Comparison of ENCODE assay signal across 15 cellular contexts in the genomic region with DNA sequence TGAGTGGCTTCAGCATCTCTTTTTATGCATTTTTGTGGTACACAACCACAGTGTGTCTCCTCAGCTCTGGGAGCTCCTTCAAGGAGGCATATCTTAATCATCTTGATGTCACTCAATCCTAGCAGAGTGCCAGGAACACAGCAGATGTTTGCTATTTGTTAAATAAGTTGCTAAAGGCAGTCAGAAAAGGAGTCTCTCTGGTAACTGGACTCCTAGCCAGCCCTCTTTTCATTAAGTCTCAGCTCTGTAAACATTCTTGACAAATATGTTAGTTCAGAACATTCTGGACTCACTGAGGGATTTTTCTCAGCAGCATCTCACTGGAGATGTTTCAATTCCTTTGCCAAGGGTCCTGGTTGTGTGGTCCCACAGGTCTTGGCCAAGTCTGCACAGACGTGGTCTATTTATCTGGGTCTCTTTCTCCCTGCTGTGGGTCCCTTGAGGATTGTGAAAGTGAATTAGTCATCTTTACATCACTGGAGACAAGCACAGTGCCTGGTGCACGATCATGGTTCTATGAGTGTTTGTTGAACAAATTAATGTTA. TPM values are rescaled to one million over a fixed set of nuclear protein-coding genes. Genes with fewer than 3 reads are reported as not detected.
DNase-seq lines count a peak whose midpoint lies in the region; ATAC-seq and TF ChIP-seq lines count a peak whose summit lies in the region.
"Had no signal": no experiment of that assay in that cellular context is flagged by ENCODE, and none has a peak within 500 bp of the region (broad histone marks: within the 10 kb centered on the region; RNA-seq: fewer than 3 reads in every experiment).

No MANE protein-coding gene starts in this region.

- H3K4me2 ChIP-seq in osteoblast (ENCODE audit: insufficient read depth, low read length), result no peak overlapping the region

- 40% methylated on average over 2 of the region's 2 CpGs; no CpG with 5 or more reads in 1 of the 2 donors for WGBS in esophagus squamous epithelium, 2 donors

- TF ChIP-seq POLR2A in esophagus squamous epithelium (IDR thresholded peaks at IDR 0.05) (no peak), GM18505 (IDR thresholded peaks at IDR 0.05; ENCODE audit: borderline replicate concordance, extremely low read depth, insufficient read depth, insufficient read length) (no peak)

- H3K79me2 ChIP-seq in osteoblast (ENCODE audit: insufficient read depth, low read length), result no peaks in the 10 kb centered on the region

- H3K4me1 ChIP-seq in osteoblast (ENCODE audit: insufficient read depth, low read length) (peaks cover 15% of the 10 kb centered on the region), esophagus squamous epithelium (no peaks in the 10 kb centered on the region)

- H3K9me3 ChIP-seq in osteoblast (ENCODE audit: low read depth, low read length) (no peaks in the 10 kb centered on the region), esophagus squamous epithelium (peaks cover 0 to 4% (median 0%) of the 10 kb centered on the region in 3 donors)

- no peaks in the 10 kb centered on the region for H3K36me3 ChIP-seq in osteoblast (ENCODE audit: insufficient read depth, low read length)
- no peaks in the 10 kb centered on the region for H3K36me3 ChIP-seq in esophagus squamous epithelium

- no peak overlapping the region for H3K4me3 ChIP-seq in osteoblast (ENCODE audit: insufficient read depth, low read length)
- no peak overlapping the region for H3K4me3 ChIP-seq in esophagus squamous epithelium

- H3K27ac ChIP-seq in osteoblast (ENCODE audit: low read depth, low read length) (peak overlapping the region; percentile 25), esophagus squamous epithelium (peak overlapping the region in 2 of 4 donors; percentile 40 to 55)

- TF ChIP-seq CTCF in osteoblast (IDR thresholded peaks at IDR 0.05; ENCODE audit: extremely low read depth, low read depth, low read length), result no peak
- TF ChIP-seq CTCF in esophagus squamous epithelium (IDR thresholded peaks at IDR 0.05), result no peak

- H4K20me1 ChIP-seq in osteoblast (ENCODE audit: insufficient read depth, low read length), result no peaks in the 10 kb centered on the region

- no peak for ATAC-seq in GM18505 (IDR thresholded peaks at IDR 0.05; ENCODE audit: unreplicated experiment)

- intact Hi-C loops in esophagus squamous epithelium (cut with DNase I), result no loop called here

- H2AFZ ChIP-seq in osteoblast (ENCODE audit: low read length), result no peak overlapping the region

- H3K27me3 ChIP-seq in osteoblast (ENCODE audit: insufficient read depth, low read length) (no peaks in the 10 kb centered on the region), esophagus squamous epithelium (no peaks in the 10 kb centered on the region)

- DNase-seq in AG20443 (ENCODE audit: low spot score) (peak; percentile 52), LHCN-M2 (ENCODE audit: low read depth) (peak; percentile 83), dedifferentiated amniotic fluid mesenchymal stem cell (ENCODE audit: extremely low spot score) (peak; percentile 64), osteoblast (ENCODE audit: insufficient read length, low spot score, missing footprints) (peak; percentile 87), NCI-H1694 treated with DMSO at 0.1 percent for 48 hours (lab: John Stamatoyannopoulos, UW) (no peak), esophagus squamous epithelium (lab: John Stamatoyannopoulos, UW) (no peak), hepatic stellate cell (ENCODE audit: low spot score) (no peak)
- DNase-seq: COR-L47; head of caudate nucleus; NCI-H2029 treated with DMSO at 0.1 percent for 48 hours; OCI-M1; stimulated activated naive CD4-positive, alpha-beta T cell treated with Interleukin-2 at 50 U/mL for 16 hours had no signal

RNA-seq across cellular contexts. Expression of gene FAM9C, which starts 20.3 kb away (rescaled TPM):
- total RNA-seq in LHCN-M2 (2014; rRNA removed) (not detected in 2 replicates), osteoblast (under 0.01 TPM in 1 of 2 replicates, not detected in the other), esophagus squamous epithelium (not detected)
- polyA plus RNA-seq in LHCN-M2 (2012), result not detected
- total RNA-seq: chondrocyte, HT-29 had no signal

Comparison
In these comparisons a context has a peak if more than half of its experiments do, and no peak if none do; other contexts are left out.
1. DNase-seq: peak in AG20443 (single experiment), LHCN-M2 (single experiment), dedifferentiated amniotic fluid mesenchymal stem cell (single experiment) and osteoblast (single experiment); none in NCI-H1694 treated with DMSO at 0.1 percent for 48 hours (single experiment), esophagus squamous epithelium (single experiment) and hepatic stellate cell (single experiment).